8 cellular contexts compared by ENCODE assay signal in the genomic region with DNA sequence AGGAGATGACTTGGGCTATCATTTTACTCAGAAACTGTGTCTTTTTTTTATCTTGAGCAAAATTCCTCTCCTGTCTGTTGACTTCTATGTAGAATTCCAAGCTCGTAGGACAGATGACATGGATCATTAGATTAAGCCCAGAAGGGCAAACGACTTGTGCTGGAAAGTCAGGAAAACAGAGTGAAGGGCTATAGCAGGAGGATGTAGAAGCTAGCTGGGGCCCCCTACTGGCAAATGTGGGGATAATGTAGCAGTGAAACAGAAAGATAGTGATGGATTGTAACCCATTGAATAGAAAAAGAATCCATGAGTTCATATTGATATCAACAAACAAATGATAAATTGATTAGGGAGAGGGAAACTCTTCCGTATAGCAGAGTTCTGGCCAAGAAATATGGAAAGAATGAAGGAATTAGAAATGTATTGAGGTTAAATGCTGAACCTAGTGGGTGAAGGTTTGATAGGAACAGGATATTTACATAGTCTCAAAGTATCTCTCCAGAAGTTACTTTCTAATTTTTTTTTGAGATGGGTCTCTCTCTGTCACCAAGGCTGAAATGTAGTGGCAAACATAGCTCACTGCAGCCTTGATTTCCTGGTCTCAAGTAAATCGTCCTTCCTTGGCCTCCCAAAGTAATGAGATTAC.
A peak's percentile ranks its signal among the peaks of the same experiment; 100 is the strongest.
DNase-seq lines count a peak whose midpoint lies in the region; ATAC-seq and TF ChIP-seq lines count a peak whose summit lies in the region.

No MANE protein-coding gene starts in this region.

- ATAC-seq in HG02798 (IDR thresholded peaks at IDR 0.05; ENCODE audit: poor library complexity, unreplicated experiment), result peak; percentile 73

- H3K4me3 ChIP-seq in astrocyte of the spinal cord (ENCODE audit: low read depth, low read length) (no peak overlapping the region), testis (no peak overlapping the region)

- H3K27ac ChIP-seq in testis, result no peak overlapping the region

- no peaks in the 10 kb centered on the region for H3K4me1 ChIP-seq in testis

- H3K27me3 ChIP-seq in testis, result no peaks in the 10 kb centered on the region

- H3K36me3 ChIP-seq in testis (ENCODE audit: low read depth, missing control alignments), result no peaks in the 10 kb centered on the region

- in situ Hi-C loops in astrocyte of the spinal cord (cut with HindIII; ENCODE audit: low sequenced_read_pairs), result no loop called here

- H3K9me3 ChIP-seq in testis, result no peaks in the 10 kb centered on the region

- TF ChIP-seq CTCF in astrocyte of the spinal cord (IDR thresholded peaks at IDR 0.05; ENCODE audit: low read depth, low read length) (peak; percentile 92), testis (IDR thresholded peaks at IDR 0.05) (peak; percentile 36 to 71 (median 46))

- no peak for TF ChIP-seq POLR2A in testis (IDR thresholded peaks at IDR 0.05)

- DNase-seq in activated naive CD4-positive, alpha-beta T cell treated with Interleukin-2 at 50 U/mL for 16 hours, result peak; percentile 35
- DNase-seq in activated naive CD4-positive, alpha-beta T cell treated with anti-CD3 and anti-CD28 coated beads, Interleukin-2, amount 50 U/mL, for 16 hours, result no peak
- DNase-seq in NCI-H82 (lab: John Stamatoyannopoulos, UW) (peak; percentile 73), astrocyte of the spinal cord (ENCODE audit: low read depth, low spot score) (peak; percentile 46), islet precursor cell (peak; percentile 70), testis (peak; percentile 64), NK-92 (lab: John Stamatoyannopoulos, UW; ENCODE audit: unreplicated experiment) (no peak)

- WGBS in testis, 2 donors, result 41 to 43% methylated on average over 4 of the region's 4 CpGs

- intact Hi-C loops in testis (cut with DNase I; ENCODE audit: low total_unique reads), result no loop called here

Comparison
In these comparisons a context has a peak if more than half of its experiments do, and no peak if none do; other contexts are left out.
1. DNase-seq: peak in activated naive CD4-positive, alpha-beta T cell treated with Interleukin-2 at 50 U/mL for 16 hours (single experiment), NCI-H82 (single experiment), astrocyte of the spinal cord (single experiment), islet precursor cell (single experiment) and testis (single experiment); none in activated naive CD4-positive, alpha-beta T cell treated with anti-CD3 and anti-CD28 coated beads, Interleukin-2, amount 50 U/mL, for 16 hours (single experiment) and NK-92 (single experiment).